ENCODE assay signal across 23 cellular contexts in genomic region chr18:12828116-12829051, GRCh38. TPM values are rescaled to one million over a fixed set of nuclear protein-coding genes. Genes with fewer than 3 reads are reported as not detected.
DNase-seq lines count a peak whose midpoint lies in the region; ATAC-seq and TF ChIP-seq lines count a peak whose summit lies in the region.
"Had no signal": no experiment of that assay in that cellular context is flagged by ENCODE, and none has a peak within 500 bp of the region (broad histone marks: within the 10 kb centered on the region; RNA-seq: fewer than 3 reads in every experiment).

No MANE protein-coding gene starts in this region.

- H3K4me3 ChIP-seq in AG04450 (ENCODE audit: low read depth, low read length) (no peak overlapping the region), body of pancreas (no peak overlapping the region)
- H3K4me3 ChIP-seq: colonic mucosa, skin epidermis, thoracic aorta had no signal

- H3K27me3 Mint-ChIP-seq in HFFc6 (ENCODE audit: insufficient read depth): peaks cover 1% of the 10 kb centered on the region; the same call in 1 of the 2 replicates
- no peaks in the 10 kb centered on the region for H3K27me3 Mint-ChIP-seq in activated CD4-positive, alpha-beta memory T cell treated with anti-CD3 and anti-CD28 coated beads for 36 hours
- H3K27me3 Mint-ChIP-seq in dendritic cell treated with granulocyte-macrophage colony-stimulating factor and Interleukin-4, amounts not matched to agents 40 ng/mL and 50 ng/mL, for 4 days: no peaks in the 10 kb centered on the region

- intact Hi-C loops in activated CD4-positive, alpha-beta memory T cell treated with anti-CD3 and anti-CD28 coated beads for 36 hours (cut with micrococcal nuclease): loop anchor here (1.0 kb wide), 1 partner anchor 11 kb away; no protein-coding TSS in a partner anchor
- intact Hi-C loops in dendritic cell treated with granulocyte-macrophage colony-stimulating factor and Interleukin-4, amounts not matched to agents 40 ng/mL and 50 ng/mL, for 4 days (cut with micrococcal nuclease): no loop called here
- intact Hi-C loops in body of pancreas (cut with DNase I): no loop called here

- no peak for DNase-seq in AG04450 (ENCODE audit: low read depth, low spot score)
- no peak for DNase-seq in HFFc6
- no peak for DNase-seq in activated CD4-positive, alpha-beta memory T cell treated with anti-CD3 and anti-CD28 coated beads for 36 hours
- DNase-seq in NCI-H1417 (lab: John Stamatoyannopoulos, UW): no peak
- no peak for DNase-seq in DMS53 (lab: John Stamatoyannopoulos, UW)
- no peak for DNase-seq in body of pancreas
- DNase-seq: activated CD4-positive, alpha-beta T cell treated with anti-CD3 and anti-CD28 coated beads for 4 hours; brain microvascular endothelial cell; colonic mucosa; glutamatergic neuron; H9; NCI-H187; NCI-H2227 treated with DMSO at 0.1 percent for 48 hours; NCI-H774; nucleus accumbens; SHP77 treated with DMSO at 0.1 percent for 48 hours; stimulated activated CD4-positive, alpha-beta T cell treated with anti-CD3 and anti-CD28 coated beads, Interleukin-1b, Interleukin-23, amount 100 ng/mL, for 48 hours; SW 1271 had no signal

- ATAC-seq in body of pancreas (no peak), HG02678 (IDR thresholded peaks at IDR 0.05; ENCODE audit: unreplicated experiment) (no peak)

- no peaks in the 10 kb centered on the region for H3K4me1 ChIP-seq in body of pancreas
- H3K4me1 ChIP-seq: colonic mucosa had no signal

- 95 to 98% methylated on average over 4 of the region's 4 CpGs for WGBS in body of pancreas, 2 donors

- POLR2A ChIA-PET in AG04450 (lab: Yijun Ruan, JAX): interaction anchor here (0.9 to 1.0 kb wide), 2 partner anchors 55 kb away, joined by 3 to 5 read pairs; partner anchors contain the start of gene PTPN2
- POLR2A ChIA-PET in activated CD4-positive, alpha-beta memory T cell treated with anti-CD3 and anti-CD28 coated beads for 36 hours (lab: Charles Lee): interaction anchor here (1.8 kb wide), 2 partner anchors 16 to 56 kb away, joined by 4 to 5 read pairs; partner anchors contain the start of gene PTPN2

- H3K4me1 Mint-ChIP-seq in HFFc6 (ENCODE audit: low read depth): peaks cover 15% of the 10 kb centered on the region
- H3K4me1 Mint-ChIP-seq in activated CD4-positive, alpha-beta memory T cell treated with anti-CD3 and anti-CD28 coated beads for 36 hours (ENCODE audit: low read depth): peaks cover 33% of the 10 kb centered on the region
- H3K4me1 Mint-ChIP-seq in dendritic cell treated with granulocyte-macrophage colony-stimulating factor and Interleukin-4, amounts not matched to agents 40 ng/mL and 50 ng/mL, for 4 days (ENCODE audit: low read depth): peaks cover 28% of the 10 kb centered on the region
- H3K4me1 Mint-ChIP-seq: H9 had no signal

- no peak for TF ChIP-seq CTCF in AG04450 (IDR thresholded peaks at IDR 0.05; ENCODE audit: low read depth, low read length)
- TF ChIP-seq CTCF in HFFc6 (IDR thresholded peaks at IDR 0.05): no peak
- TF ChIP-seq CTCF in body of pancreas (IDR thresholded peaks at IDR 0.05): no peak

- TF ChIP-seq POLR2A in body of pancreas (IDR thresholded peaks at IDR 0.05): no peak

- no peak overlapping the region for H3K4me3 Mint-ChIP-seq in HFFc6
- no peak overlapping the region for H3K4me3 Mint-ChIP-seq in activated CD4-positive, alpha-beta memory T cell treated with anti-CD3 and anti-CD28 coated beads for 36 hours
- no peak overlapping the region for H3K4me3 Mint-ChIP-seq in dendritic cell treated with granulocyte-macrophage colony-stimulating factor and Interleukin-4, amounts not matched to agents 40 ng/mL and 50 ng/mL, for 4 days
- H3K4me3 Mint-ChIP-seq: H9 had no signal

- H3K36me3 Mint-ChIP-seq in HFFc6 (ENCODE audit: low read depth): peaks cover 47% of the 10 kb centered on the region
- peaks cover 54% of the 10 kb centered on the region for H3K36me3 Mint-ChIP-seq in activated CD4-positive, alpha-beta memory T cell treated with anti-CD3 and anti-CD28 coated beads for 36 hours
- peaks cover 93% of the 10 kb centered on the region for H3K36me3 Mint-ChIP-seq in dendritic cell treated with granulocyte-macrophage colony-stimulating factor and Interleukin-4, amounts not matched to agents 40 ng/mL and 50 ng/mL, for 4 days (ENCODE audit: low read depth)

- H3K27ac ChIP-seq in AG04450 (ENCODE audit: low read depth, low read length) (peak overlapping the region; percentile 47), body of pancreas (no peak overlapping the region)
- H3K27ac ChIP-seq: brain microvascular endothelial cell, C4-2B, colonic mucosa, skin epidermis, thoracic aorta had no signal

- H3K27ac Mint-ChIP-seq in HFFc6: peak overlapping the region; percentile 1; the same call in 1 of the 2 replicates
- peak overlapping the region; percentile 44 for H3K27ac Mint-ChIP-seq in activated CD4-positive, alpha-beta memory T cell treated with anti-CD3 and anti-CD28 coated beads for 36 hours
- H3K27ac Mint-ChIP-seq in dendritic cell treated with granulocyte-macrophage colony-stimulating factor and Interleukin-4, amounts not matched to agents 40 ng/mL and 50 ng/mL, for 4 days: peak overlapping the region; percentile 74
- H3K27ac Mint-ChIP-seq: H9 had no signal

- peaks cover 9% of the 10 kb centered on the region; the same call in 1 of the 2 replicates for H3K9me3 Mint-ChIP-seq in HFFc6
- H3K9me3 Mint-ChIP-seq in activated CD4-positive, alpha-beta memory T cell treated with anti-CD3 and anti-CD28 coated beads for 36 hours: peaks cover 6% of the 10 kb centered on the region
- peaks cover 8% of the 10 kb centered on the region for H3K9me3 Mint-ChIP-seq in dendritic cell treated with granulocyte-macrophage colony-stimulating factor and Interleukin-4, amounts not matched to agents 40 ng/mL and 50 ng/mL, for 4 days

- H3K27me3 ChIP-seq in AG04450 (ENCODE audit: control insufficient read depth, insufficient read depth, low read length) (no peaks in the 10 kb centered on the region), body of pancreas (no peaks in the 10 kb centered on the region)
- H3K27me3 ChIP-seq: brain microvascular endothelial cell, colonic mucosa had no signal

- CTCF ChIA-PET in AG04450 (lab: Charles Lee): no interaction called here
- CTCF ChIA-PET in activated CD4-positive, alpha-beta memory T cell treated with anti-CD3 and anti-CD28 coated beads for 36 hours (lab: Charles Lee): no interaction called here

- H3K9me3 ChIP-seq in AG04450 (ENCODE audit: control insufficient read depth, insufficient read depth, low read length): peaks cover 6% of the 10 kb centered on the region
- no peaks in the 10 kb centered on the region for H3K9me3 ChIP-seq in body of pancreas
- H3K9me3 ChIP-seq: colonic mucosa had no signal

- H3K36me3 ChIP-seq in body of pancreas (replicated peaks in 1 of 2; ENCODE audit: insufficient read depth in 1 of 2, low read depth in 2 of 2): peaks cover 0 to 7% of the 10 kb centered on the region in 2 donors
- H3K36me3 ChIP-seq: brain microvascular endothelial cell, colonic mucosa had no signal

RNA-seq across cellular contexts. Expression of gene PTPN2, which starts 55.7 kb away (rescaled TPM):
- 19.8 and 25.9 TPM in 2 replicates for polyA plus RNA-seq in AG04450 (2011; rRNA removed)
- 15.9 and 17.2 TPM in 2 replicates for polyA minus RNA-seq in AG04450 (2011; rRNA and poly(A)+ RNA removed)
- total RNA-seq in HFFc6 (2021; fragmentation: NEBNext Ultra II Directional; extraction: Animal tissue kit (Norgen Biotek cat#: 25700)): 10 to 100 TPM; 21.1 to 24.4 (median 23.2) TPM
- 10 to 100 TPM; 68.8 to 73.3 TPM for total RNA-seq in activated CD4-positive, alpha-beta memory T cell treated with anti-CD3 and anti-CD28 coated beads for 36 hours
- 10 to 100 TPM; 22.7 to 34.2 TPM for total RNA-seq in body of pancreas

Comparison
In these comparisons a context has a peak if more than half of its experiments do, and no peak if none do; other contexts are left out.
1. H3K27ac Mint-ChIP-seq: peak in every context shown above with its lines; median percentile 74 in dendritic cell treated with granulocyte-macrophage colony-stimulating factor and Interleukin-4, amounts not matched to agents 40 ng/mL and 50 ng/mL, for 4 days; 44 in activated CD4-positive, alpha-beta memory T cell treated with anti-CD3 and anti-CD28 coated beads for 36 hours; 1 in HFFc6.